ENCODE assay signal across 8 cellular contexts in genomic region chr17:82098939-82099765, GRCh38. TPM values are rescaled to one million over a fixed set of nuclear protein-coding genes. Genes with fewer than 3 reads are reported as not detected.
A peak's percentile ranks its signal among the peaks of the same experiment; 100 is the strongest.
DNase-seq lines count a peak whose midpoint lies in the region; ATAC-seq, FAIRE-seq and TF ChIP-seq lines count a peak whose summit lies in the region.

No MANE protein-coding gene starts in this region.

- DNase-seq in H7 (peak; percentile 87), NCI-H146 treated with DMSO at 0.1 percent for 48 hours (lab: John Stamatoyannopoulos, UW; ENCODE audit: unreplicated experiment) (peak; percentile 44), brain microvascular endothelial cell (no peak), lower leg skin (ENCODE audit: low spot score in 2 of 2) (no peak), type B pancreatic cell (ENCODE audit: extremely low spot score, unreplicated experiment) (no peak), RCC 7860 (ENCODE audit: low spot score) (no peak), kidney tubule cell (ENCODE audit: low spot score) (no peak)

- 28 to 49% methylated on average over 15 to 33 of the region's 81 CpGs for WGBS in lower leg skin, 2 donors

- TF ChIP-seq POLR2A in lower leg skin (IDR thresholded peaks at IDR 0.05), result no peak

- TF ChIP-seq CTCF in brain microvascular endothelial cell (IDR thresholded peaks at IDR 0.05; ENCODE audit: low read depth, low read length, missing control alignments) (no peak), lower leg skin (IDR thresholded peaks at IDR 0.05) (no peak), type B pancreatic cell (conservative IDR thresholded peaks at IDR 0.05) (no peak)

- H3K27ac ChIP-seq in brain microvascular endothelial cell, result peak overlapping the region; percentile 92

- H3K4me3 Mint-ChIP-seq in type B pancreatic cell, result peak overlapping the region; percentile 80

- H3K4me3 ChIP-seq in H7 (ENCODE audit: insufficient read depth, low read depth, low read length), result peak overlapping the region; percentile 69
- H3K4me3 ChIP-seq in brain microvascular endothelial cell (ENCODE audit: low read depth, low read length), result peak overlapping the region; percentile 42
- H3K4me3 ChIP-seq in lower leg skin (ENCODE audit: low read depth, poor library complexity, severe bottlenecking), result peak overlapping the region; percentile 38

- peak overlapping the region; percentile 62 for H3K27ac Mint-ChIP-seq in type B pancreatic cell

- peak; percentile 20 for ATAC-seq in GM18502 (IDR thresholded peaks at IDR 0.05; ENCODE audit: poor library complexity, unreplicated experiment)

- no peaks in the 10 kb centered on the region for H3K27me3 Mint-ChIP-seq in type B pancreatic cell

- no peak for FAIRE-seq in RCC 7860 (lab: Jason Lieb, UNC)

- H3K4me1 Mint-ChIP-seq in type B pancreatic cell (ENCODE audit: unreplicated experiment), result peaks cover 4% of the 10 kb centered on the region

- intact Hi-C loops in lower leg skin (cut with DNase I; ENCODE audit: low total_unique reads), result no loop called here

- H3K36me3 Mint-ChIP-seq in type B pancreatic cell, result no peaks in the 10 kb centered on the region

- in situ Hi-C loops in brain microvascular endothelial cell (cut with HindIII; ENCODE audit: low pct_ligation_motif_present, low sequenced_read_pairs), result no loop called here

- H3K9me3 Mint-ChIP-seq in type B pancreatic cell, result no peaks in the 10 kb centered on the region

- H3K27me3 ChIP-seq in H7 (ENCODE audit: control insufficient read depth, insufficient read depth, low read length) (no peaks in the 10 kb centered on the region), brain microvascular endothelial cell (replicated peaks) (no peaks in the 10 kb centered on the region)

- H3K36me3 ChIP-seq in H7 (replicated peaks; ENCODE audit: control insufficient read depth, insufficient read depth, low read length) (peaks cover 13% of the 10 kb centered on the region), brain microvascular endothelial cell (replicated peaks) (peaks cover 21% of the 10 kb centered on the region)

RNA-seq across cellular contexts. Expression of gene FASN, which starts 1.1 kb away (rescaled TPM):
- 201 and 257 TPM in 2 replicates for total RNA-seq in H7 (2014; rRNA removed; shearing (Covaris generic))
- 100 to 1,000 TPM; 141 to 424 (median 233) TPM for total RNA-seq in lower leg skin
- total RNA-seq in type B pancreatic cell (ENCODE audit: low replicate concordance), result 228 and 326 TPM in 2 replicates

RNA-seq across cellular contexts. Expression of gene DUS1L, which starts 33.5 kb away (rescaled TPM):
- total RNA-seq in H7 (2014; rRNA removed; shearing (Covaris generic)), result 114 and 129 TPM in 2 replicates
- total RNA-seq in lower leg skin (100 to 1,000 TPM in 1 of 4 donors, 10 to 100 TPM in 3; 65.8 to 113 (median 89.8) TPM), type B pancreatic cell (ENCODE audit: low replicate concordance) (97.0 and 97.1 TPM in 2 replicates)

RNA-seq across cellular contexts. Expression of gene GPS1, which starts 47.5 kb away (rescaled TPM):
- 205 and 248 TPM in 2 replicates for total RNA-seq in H7 (2014; rRNA removed; shearing (Covaris generic))
- total RNA-seq in lower leg skin (10 to 100 TPM; 57.2 to 99.3 (median 79.1) TPM), type B pancreatic cell (ENCODE audit: low replicate concordance) (111 and 112 TPM in 2 replicates)

RNA-seq across cellular contexts. Expression of gene RFNG, which starts 47.5 kb away (rescaled TPM):
- 43.0 and 50.8 TPM in 2 replicates for total RNA-seq in H7 (2014; rRNA removed; shearing (Covaris generic))
- total RNA-seq in lower leg skin (10 to 100 TPM; 44.8 to 83.7 (median 50.9) TPM), type B pancreatic cell (ENCODE audit: low replicate concordance) (35.9 and 43.4 TPM in 2 replicates)

Comparison
In these comparisons a context has a peak if more than half of its experiments do, and no peak if none do; other contexts are left out.
1. DNase-seq: peak in H7 (single experiment) and NCI-H146 treated with DMSO at 0.1 percent for 48 hours (single experiment); none in brain microvascular endothelial cell (single experiment), lower leg skin (0 of 2), type B pancreatic cell (single experiment), RCC 7860 (single experiment) and kidney tubule cell (single experiment).
2. Peak in every context shown above with its lines, with median percentiles within 50 percentile points of each other: H3K4me3 ChIP-seq.